Comparison of ENCODE assay signal across 1 cellular context in genomic region chr19:8445488-8446001, GRCh38.
TF ChIP-seq lines count a peak whose summit lies in the region.

No MANE protein-coding gene starts in this region.

TF ChIP-seq in HepG2, 621 proteins besides CTCF, POLR2A, EP300 and RAD21 (continued from another document):
- no peak for TF ChIP-seq ZNF788 (CRISPR knock-in tag; IDR thresholded peaks at IDR 0.05; ENCODE audit: borderline replicate concordance)
- no peak for TF ChIP-seq PBX3 (CRISPR knock-in tag; IDR thresholded peaks at IDR 0.05; ENCODE audit: borderline replicate concordance)
- no peak for TF ChIP-seq NFE2L1 (CRISPR knock-in tag; IDR thresholded peaks at IDR 0.05; ENCODE audit: borderline replicate concordance)
- TF ChIP-seq ZNF766 (CRISPR knock-in tag; IDR thresholded peaks at IDR 0.05; ENCODE audit: borderline replicate concordance), result no peak
- TF ChIP-seq SIN3A (IDR thresholded peaks at IDR 0.05; ENCODE audit: borderline replicate concordance, low read depth, low read length), result peak; percentile 32; the same call in 1 of the 2 replicates
- TF ChIP-seq ISL2 (CRISPR knock-in tag; IDR thresholded peaks at IDR 0.05), result no peak
- TF ChIP-seq BRCA1 (CRISPR knock-in tag; IDR thresholded peaks at IDR 0.05), result no peak
- no peak for TF ChIP-seq THAP7 (CRISPR knock-in tag; IDR thresholded peaks at IDR 0.05)
- 0 out of 2 replicates have a peak, but pooled peaks have one; percentile 7 for TF ChIP-seq ZNF564 (CRISPR knock-in tag; IDR thresholded peaks at IDR 0.05)
- TF ChIP-seq ZFYVE20 (CRISPR knock-in tag; IDR thresholded peaks at IDR 0.05; ENCODE audit: borderline replicate concordance, low read depth), result no peak
- TF ChIP-seq ZC3H13 (CRISPR knock-in tag; IDR thresholded peaks at IDR 0.05), result 0 out of 2 replicates have a peak, but pooled peaks have one; percentile 23
- TF ChIP-seq PRDM15 (CRISPR knock-in tag; IDR thresholded peaks at IDR 0.05), result no peak
- TF ChIP-seq NR2F1 (CRISPR knock-in tag; IDR thresholded peaks at IDR 0.05), result no peak
- no peak for TF ChIP-seq ZNF770 (CRISPR knock-in tag; IDR thresholded peaks at IDR 0.05)
- no peak for TF ChIP-seq ZNF326 (CRISPR knock-in tag; IDR thresholded peaks at IDR 0.05; ENCODE audit: borderline replicate concordance)
- no peak for TF ChIP-seq TFDP2 (CRISPR knock-in tag; IDR thresholded peaks at IDR 0.05)
